ENCODE assay signal across 23 cellular contexts in the genomic region with DNA sequence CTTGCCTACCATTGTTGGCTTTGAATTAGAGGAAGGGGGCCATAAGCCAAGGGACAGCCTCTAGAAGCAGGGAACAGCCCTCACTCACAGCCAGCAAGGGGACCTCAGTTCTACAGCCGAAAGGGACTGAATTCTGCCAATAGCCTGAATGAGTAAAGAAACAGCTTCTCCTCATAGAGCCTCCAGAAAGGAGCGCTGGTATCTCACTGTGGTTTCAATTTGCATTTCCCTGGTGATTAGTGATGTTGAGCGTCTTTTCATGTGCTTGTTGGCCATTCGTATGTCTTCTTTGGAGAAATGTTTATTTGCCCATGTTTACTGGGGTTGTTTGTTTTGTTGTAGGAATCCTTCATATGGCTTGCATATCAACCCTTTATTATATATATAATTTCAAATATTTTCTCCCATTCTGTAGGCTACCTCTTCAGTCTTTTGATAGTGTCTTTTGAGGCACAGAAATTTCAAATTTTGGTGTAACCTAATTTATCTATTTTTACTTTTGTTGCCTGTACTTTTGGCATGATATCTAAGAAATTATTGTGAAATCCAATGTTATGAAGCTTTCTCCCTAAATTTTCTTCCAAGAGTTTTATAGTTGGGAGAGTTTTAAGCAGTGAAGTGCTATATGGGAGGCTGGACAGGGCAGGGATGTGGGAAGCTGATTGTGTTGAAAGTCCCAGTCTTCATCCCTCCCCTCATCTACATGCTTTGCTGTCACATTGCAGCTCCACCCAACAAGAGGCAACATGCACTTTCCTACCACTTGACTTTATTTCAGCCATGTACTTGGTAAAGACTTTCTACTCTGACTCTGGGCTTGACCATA. TPM values are rescaled to one million over a fixed set of nuclear protein-coding genes. Genes with fewer than 3 reads are reported as not detected.
DNase-seq lines count a peak whose midpoint lies in the region; ATAC-seq and TF ChIP-seq lines count a peak whose summit lies in the region.
"Had no signal": no experiment of that assay in that cellular context is flagged by ENCODE, and none has a peak within 500 bp of the region (broad histone marks: within the 10 kb centered on the region; RNA-seq: fewer than 3 reads in every experiment).

No MANE protein-coding gene starts in this region.

- no peaks in the 10 kb centered on the region for H3K27me3 Mint-ChIP-seq in CD8-positive, alpha-beta T cell (ENCODE audit: low read depth)
- no peaks in the 10 kb centered on the region for H3K27me3 Mint-ChIP-seq in activated CD4-positive, alpha-beta T cell treated with anti-CD3 and anti-CD28 coated beads, Interleukin-2, amount 10 ng/mL, durations not matched to agents 7 days and 5 days
- H3K27me3 Mint-ChIP-seq: activated naive CD8-positive, alpha-beta T cell had no signal

- H3K27ac Mint-ChIP-seq in CD8-positive, alpha-beta T cell, result no peak overlapping the region
- H3K27ac Mint-ChIP-seq in activated CD4-positive, alpha-beta T cell treated with anti-CD3 and anti-CD28 coated beads, Interleukin-2, amount 10 ng/mL, durations not matched to agents 7 days and 5 days, result no peak overlapping the region
- H3K27ac Mint-ChIP-seq: activated CD8-positive, alpha-beta T cell treated with anti-CD3 and anti-CD28 coated beads, Interleukin-2, amount 10 ng/mL, durations not matched to agents 7 days and 5 days; activated naive CD8-positive, alpha-beta T cell had no signal

- TF ChIP-seq RAD21 in Ishikawa (IDR thresholded peaks at IDR 0.05; ENCODE audit: low read depth), result no peak

- no peaks in the 10 kb centered on the region for H3K36me3 Mint-ChIP-seq in CD8-positive, alpha-beta T cell
- no peaks in the 10 kb centered on the region for H3K36me3 Mint-ChIP-seq in activated CD4-positive, alpha-beta T cell treated with anti-CD3 and anti-CD28 coated beads, Interleukin-2, amount 10 ng/mL, durations not matched to agents 7 days and 5 days (ENCODE audit: low read depth)
- H3K36me3 Mint-ChIP-seq: activated naive CD8-positive, alpha-beta T cell had no signal

- TF ChIP-seq CTCF in esophagus squamous epithelium (IDR thresholded peaks at IDR 0.05), result no peak
- no peak for TF ChIP-seq CTCF in CD8-positive, alpha-beta T cell (IDR thresholded peaks at IDR 0.05)

- no peak for TF ChIP-seq EP300 in Ishikawa (IDR thresholded peaks at IDR 0.05; ENCODE audit: borderline replicate concordance)

- H3K4me3 ChIP-seq in esophagus squamous epithelium, result no peak overlapping the region
- H3K4me3 ChIP-seq in CD8-positive, alpha-beta T cell (ENCODE audit: low read depth, low read length), result no peak overlapping the region
- H3K4me3 ChIP-seq: body of pancreas, coronary artery, lower lobe of right lung, pancreas, skin epidermis had no signal

- intact Hi-C loops in esophagus squamous epithelium (cut with DNase I), result no loop called here
- intact Hi-C loops in CD8-positive, alpha-beta T cell (cut with DNase I, micrococcal nuclease), result no loop called here

- H3K4me3 Mint-ChIP-seq in CD8-positive, alpha-beta T cell, result no peak overlapping the region
- no peak overlapping the region for H3K4me3 Mint-ChIP-seq in activated CD4-positive, alpha-beta T cell treated with anti-CD3 and anti-CD28 coated beads, Interleukin-2, amount 10 ng/mL, durations not matched to agents 7 days and 5 days
- H3K4me3 Mint-ChIP-seq: activated CD8-positive, alpha-beta T cell treated with anti-CD3 and anti-CD28 coated beads, Interleukin-2, amount 10 ng/mL, durations not matched to agents 7 days and 5 days; activated naive CD8-positive, alpha-beta T cell had no signal

- H3K4me1 ChIP-seq in esophagus squamous epithelium, result peaks cover 3 to 29% (median 13%) of the 10 kb centered on the region in 3 donors
- no peaks in the 10 kb centered on the region for H3K4me1 ChIP-seq in CD8-positive, alpha-beta T cell (ENCODE audit: insufficient read depth, low read length)
- H3K4me1 ChIP-seq: body of pancreas, pancreas had no signal

- H3K9me3 ChIP-seq in esophagus squamous epithelium, result no peaks in the 10 kb centered on the region
- no peaks in the 10 kb centered on the region for H3K9me3 ChIP-seq in CD8-positive, alpha-beta T cell (ENCODE audit: low read length)
- H3K9me3 ChIP-seq: body of pancreas, lower lobe of right lung, pancreas had no signal

- POLR2A ChIA-PET in CD8-positive, alpha-beta T cell (lab: Charles Lee), result no interaction called here
- POLR2A ChIA-PET in activated CD4-positive, alpha-beta T cell treated with anti-CD3 and anti-CD28 coated beads, Interleukin-2, amount 10 ng/mL, durations not matched to agents 7 days and 5 days (lab: Charles Lee), result no interaction called here

- DNase-seq in esophagus squamous epithelium (lab: John Stamatoyannopoulos, UW) (no peak), NCI-H2171 treated with DMSO at 0.1 percent for 48 hours (lab: John Stamatoyannopoulos, UW) (no peak), NCI-H1417 treated with DMSO at 0.1 percent for 48 hours (lab: John Stamatoyannopoulos, UW) (no peak)
- DNase-seq in CD8-positive, alpha-beta T cell, result no peak
- no peak for DNase-seq in activated CD4-positive, alpha-beta T cell treated with anti-CD3 and anti-CD28 coated beads, Interleukin-2, amount 10 ng/mL, durations not matched to agents 7 days and 5 days
- DNase-seq: activated CD8-positive, alpha-beta T cell treated with anti-CD3 and anti-CD28 coated beads, Interleukin-2, amount 10 ng/mL, durations not matched to agents 7 days and 5 days; body of pancreas; DMS153; NCI-H1436; NCI-H345; NK-92 treated with Interleukin-12 subunit alpha and Interleukin-12 subunit beta, amount 100 ng/mL, for 24 hours; pancreas; stimulated activated CD4-positive, alpha-beta T cell treated with anti-CD3 and anti-CD28 coated beads, Interleukin-4, amount 100 ng/mL, for 24 hours; stimulated activated CD8-positive, alpha-beta memory T cell treated with anti-CD3 and anti-CD28 coated beads, Interleukin-4, amount 100 ng/mL, for 48 hours; T-helper 1 cell; WERI-Rb-1 had no signal

- H3K4me1 Mint-ChIP-seq in CD8-positive, alpha-beta T cell (ENCODE audit: low read depth), result no peaks in the 10 kb centered on the region
- H3K4me1 Mint-ChIP-seq in activated CD4-positive, alpha-beta T cell treated with anti-CD3 and anti-CD28 coated beads, Interleukin-2, amount 10 ng/mL, durations not matched to agents 7 days and 5 days, result no peaks in the 10 kb centered on the region

- H3K27me3 ChIP-seq in esophagus squamous epithelium, result no peaks in the 10 kb centered on the region
- no peaks in the 10 kb centered on the region for H3K27me3 ChIP-seq in CD8-positive, alpha-beta T cell (ENCODE audit: insufficient read depth, low read length)
- H3K27me3 ChIP-seq: body of pancreas, pancreas had no signal

- peak overlapping the region in 3 of 4 donors; percentile 11 to 62 (median 53) for H3K27ac ChIP-seq in esophagus squamous epithelium
- H3K27ac ChIP-seq in CD8-positive, alpha-beta T cell (ENCODE audit: low read depth, low read length), result no peak overlapping the region
- H3K27ac ChIP-seq: body of pancreas, lower lobe of right lung, pancreas, WERI-Rb-1 had no signal

- H3K9me3 Mint-ChIP-seq in CD8-positive, alpha-beta T cell, result no peaks in the 10 kb centered on the region
- H3K9me3 Mint-ChIP-seq in activated CD4-positive, alpha-beta T cell treated with anti-CD3 and anti-CD28 coated beads, Interleukin-2, amount 10 ng/mL, durations not matched to agents 7 days and 5 days, result no peaks in the 10 kb centered on the region

- WGBS in esophagus squamous epithelium, 2 donors, result 89 to 92% methylated on average over 4 of the region's 4 CpGs

- TF ChIP-seq POLR2A in esophagus squamous epithelium (IDR thresholded peaks at IDR 0.05), result no peak

- no peaks in the 10 kb centered on the region for H3K36me3 ChIP-seq in esophagus squamous epithelium
- H3K36me3 ChIP-seq in CD8-positive, alpha-beta T cell (ENCODE audit: insufficient read depth, low read length), result no peaks in the 10 kb centered on the region
- H3K36me3 ChIP-seq: lower lobe of right lung, pancreas, WERI-Rb-1 had no signal

- CTCF ChIA-PET in CD8-positive, alpha-beta T cell (lab: Charles Lee), result no interaction called here
- CTCF ChIA-PET in activated CD4-positive, alpha-beta T cell treated with anti-CD3 and anti-CD28 coated beads, Interleukin-2, amount 10 ng/mL, durations not matched to agents 7 days and 5 days (lab: Charles Lee), result no interaction called here

- ATAC-seq in GM21423 (IDR thresholded peaks at IDR 0.05; ENCODE audit: unreplicated experiment), result peak; percentile 49
- ATAC-seq in CD8-positive, alpha-beta T cell, result no peak
- ATAC-seq: activated CD8-positive, alpha-beta T cell treated with anti-CD3 and anti-CD28 coated beads, Interleukin-2, amount 10 ng/mL, durations not matched to agents 7 days and 5 days; body of pancreas; pancreas; Right ventricle myocardium inferior had no signal

TF ChIP-seq in Ishikawa, 13 proteins besides CTCF, POLR2A, EP300 and RAD21:
- TF ChIP-seq ZBTB7A (IDR thresholded peaks at IDR 0.05; ENCODE audit: low read depth) (no peak), TAF1 (IDR thresholded peaks at IDR 0.05; ENCODE audit: low read depth) (no peak), TCF12 (IDR thresholded peaks at IDR 0.05; ENCODE audit: low read depth) (no peak), YY1 (IDR thresholded peaks at IDR 0.05; ENCODE audit: low read depth) (no peak), CEBPB (IDR thresholded peaks at IDR 0.05) (0 out of 2 replicates have a peak, but pooled peaks have one; percentile 33)

RNA-seq across cellular contexts. Expression of a gene that starts 57.1 kb away (rescaled TPM):
- total RNA-seq in esophagus squamous epithelium, result 10 to 100 TPM in 3 of 4 donors, 1 to 10 TPM in 1; 8.5 to 18.7 (median 11.8) TPM
- total RNA-seq in CD8-positive, alpha-beta T cell, result 100 to 1,000 TPM; 185 to 191 TPM
- total RNA-seq in activated CD4-positive, alpha-beta T cell treated with anti-CD3 and anti-CD28 coated beads, Interleukin-2, amount 10 ng/mL, durations not matched to agents 7 days and 5 days, result 10 to 100 TPM; 26.1 to 33.0 TPM

Comparison
In these comparisons a context has a peak if more than half of its experiments do, and no peak if none do; other contexts are left out.
1. RNA of a gene that starts 57.1 kb away (total RNA-seq): 185 to 191 TPM in CD8-positive, alpha-beta T cell; 26.1 to 33.0 TPM in activated CD4-positive, alpha-beta T cell treated with anti-CD3 and anti-CD28 coated beads, Interleukin-2, amount 10 ng/mL, durations not matched to agents 7 days and 5 days and 8.5 to 18.7 TPM in esophagus squamous epithelium; every median in the first group is over 4 times any median in the second.